ENCODE assay signal across 1 cellular context in genomic region chr5:136021016-136021405, GRCh38.
TF ChIP-seq lines count a peak whose summit lies in the region.

No MANE protein-coding gene starts in this region.

TF ChIP-seq in GM23338, 12 proteins besides CTCF, POLR2A, EP300 and RAD21 (continued from another document):
- TF ChIP-seq REST (IDR thresholded peaks at IDR 0.05; ENCODE audit: unreplicated experiment) = no peak
- no peak for TF ChIP-seq ETS1 (IDR thresholded peaks at IDR 0.05)
- no peak for TF ChIP-seq POLR2AphosphoS5 (IDR thresholded peaks at IDR 0.05; ENCODE audit: low read depth)
- no peak for TF ChIP-seq ZNF462 (CRISPR knock-in tag; IDR thresholded peaks at IDR 0.05)
- TF ChIP-seq STAT1 (IDR thresholded peaks at IDR 0.05; ENCODE audit: unreplicated experiment) = no peak
- no peak for TF ChIP-seq ZNF114 (CRISPR knock-in tag; IDR thresholded peaks at IDR 0.05)
- no peak for TF ChIP-seq EZH2 (IDR thresholded peaks at IDR 0.05; ENCODE audit: low read depth, unreplicated experiment)
- no peak for TF ChIP-seq EZH2phosphoT487 (IDR thresholded peaks at IDR 0.05; ENCODE audit: unreplicated experiment)
- TF ChIP-seq ZNF331 (CRISPR knock-in tag; IDR thresholded peaks at IDR 0.05; ENCODE audit: low read depth) = no peak
